Comparison of ENCODE assay signal across 13 cellular contexts in genomic region chr11:35721576-35722341, GRCh38. TPM values are rescaled to one million over a fixed set of nuclear protein-coding genes. Genes with fewer than 3 reads are reported as not detected.
DNase-seq lines count a peak whose midpoint lies in the region; ATAC-seq and TF ChIP-seq lines count a peak whose summit lies in the region.
"Had no signal": no experiment of that assay in that cellular context is flagged by ENCODE, and none has a peak within 500 bp of the region (broad histone marks: within the 10 kb centered on the region; RNA-seq: fewer than 3 reads in every experiment).

No MANE protein-coding gene starts in this region.

- peaks cover 8% of the 10 kb centered on the region for H3K9me3 Mint-ChIP-seq in dendritic cell treated with granulocyte-macrophage colony-stimulating factor and Interleukin-4, amounts not matched to agents 40 ng/mL and 50 ng/mL, for 4 days
- no peaks in the 10 kb centered on the region for H3K9me3 Mint-ChIP-seq in immature natural killer cell

- intact Hi-C loops in dendritic cell treated with granulocyte-macrophage colony-stimulating factor and Interleukin-4, amounts not matched to agents 40 ng/mL and 50 ng/mL, for 4 days (cut with micrococcal nuclease) = no loop called here
- intact Hi-C loops in mucosa of descending colon (cut with DNase I, micrococcal nuclease) = no loop called here

- DNase-seq in COLO829 (ENCODE audit: low spot score) (peak; percentile 28), immature natural killer cell (no peak), mucosa of descending colon (no peak), NCI-H1105 treated with DMSO at 0.1 percent for 48 hours (lab: John Stamatoyannopoulos, UW) (no peak)
- DNase-seq: CD4-positive, CD25-positive, alpha-beta regulatory T cell; esophagus squamous epithelium; NCI-H748 treated with DMSO at 0.1 percent for 48 hours had no signal

- no peak overlapping the region for H3K4me3 ChIP-seq in mucosa of descending colon
- H3K4me3 ChIP-seq: esophagus squamous epithelium, skin epidermis had no signal

- H3K27me3 Mint-ChIP-seq in dendritic cell treated with granulocyte-macrophage colony-stimulating factor and Interleukin-4, amounts not matched to agents 40 ng/mL and 50 ng/mL, for 4 days = no peaks in the 10 kb centered on the region
- H3K27me3 Mint-ChIP-seq in immature natural killer cell (ENCODE audit: low read depth in 3 of 3) = no peaks in the 10 kb centered on the region
- H3K27me3 Mint-ChIP-seq: activated naive CD4-positive, alpha-beta T cell treated with anti-CD3 and anti-CD28 coated beads, Interleukin-2, amount 50 U/mL, for 24 hours; CD4-positive, CD25-positive, alpha-beta regulatory T cell had no signal

- no peaks in the 10 kb centered on the region for H3K4me1 ChIP-seq in mucosa of descending colon (ENCODE audit: low read depth)

- peak overlapping the region; percentile 32 for H3K4me3 Mint-ChIP-seq in dendritic cell treated with granulocyte-macrophage colony-stimulating factor and Interleukin-4, amounts not matched to agents 40 ng/mL and 50 ng/mL, for 4 days
- no peak overlapping the region for H3K4me3 Mint-ChIP-seq in immature natural killer cell
- H3K4me3 Mint-ChIP-seq: activated naive CD4-positive, alpha-beta T cell treated with anti-CD3 and anti-CD28 coated beads, Interleukin-2, amount 50 U/mL, for 24 hours; CD4-positive, CD25-positive, alpha-beta regulatory T cell had no signal

- peaks cover 13% of the 10 kb centered on the region for H3K36me3 Mint-ChIP-seq in dendritic cell treated with granulocyte-macrophage colony-stimulating factor and Interleukin-4, amounts not matched to agents 40 ng/mL and 50 ng/mL, for 4 days (ENCODE audit: low read depth)
- peaks cover 8 to 12% (median 10%) of the 10 kb centered on the region in 3 donors for H3K36me3 Mint-ChIP-seq in immature natural killer cell

- ATAC-seq in GM19351 (IDR thresholded peaks at IDR 0.05; ENCODE audit: unreplicated experiment) (peak; percentile 68), HG03095 (IDR thresholded peaks at IDR 0.05; ENCODE audit: unreplicated experiment) (peak; percentile 54), HG03521 (IDR thresholded peaks at IDR 0.05; ENCODE audit: unreplicated experiment) (no peak), mucosa of descending colon (no peak)

- no peaks in the 10 kb centered on the region for H3K36me3 ChIP-seq in mucosa of descending colon (ENCODE audit: low read depth)

- H3K27ac Mint-ChIP-seq in dendritic cell treated with granulocyte-macrophage colony-stimulating factor and Interleukin-4, amounts not matched to agents 40 ng/mL and 50 ng/mL, for 4 days = peak overlapping the region; percentile 81
- no peak overlapping the region for H3K27ac Mint-ChIP-seq in immature natural killer cell
- H3K27ac Mint-ChIP-seq: activated naive CD4-positive, alpha-beta T cell treated with anti-CD3 and anti-CD28 coated beads, Interleukin-2, amount 50 U/mL, for 24 hours; CD4-positive, CD25-positive, alpha-beta regulatory T cell had no signal

- H3K9me3 ChIP-seq in mucosa of descending colon = no peaks in the 10 kb centered on the region
- H3K9me3 ChIP-seq: esophagus squamous epithelium had no signal

- TF ChIP-seq CTCF in mucosa of descending colon (IDR thresholded peaks at IDR 0.05) = no peak

- peaks cover 33% of the 10 kb centered on the region for H3K4me1 Mint-ChIP-seq in dendritic cell treated with granulocyte-macrophage colony-stimulating factor and Interleukin-4, amounts not matched to agents 40 ng/mL and 50 ng/mL, for 4 days (ENCODE audit: low read depth)
- H3K4me1 Mint-ChIP-seq in immature natural killer cell = peaks cover 35 to 76% of the 10 kb centered on the region in 2 donors

RNA-seq across cellular contexts. Expression of gene TRIM44, which starts 59.2 kb away (rescaled TPM):
- polyA plus RNA-seq in immature natural killer cell = 10 to 100 TPM; 36.0 to 55.3 (median 41.1) TPM
- 10 to 100 TPM; 43.0 to 83.6 (median 43.9) TPM for total RNA-seq in mucosa of descending colon

Comparison
In these comparisons a context has a peak if more than half of its experiments do, and no peak if none do; other contexts are left out.
1. ATAC-seq: peak in GM19351 (single experiment) and HG03095 (single experiment); none in HG03521 (single experiment) and mucosa of descending colon (single experiment).